Comparison of ENCODE assay signal across 7 cellular contexts in the genomic region with DNA sequence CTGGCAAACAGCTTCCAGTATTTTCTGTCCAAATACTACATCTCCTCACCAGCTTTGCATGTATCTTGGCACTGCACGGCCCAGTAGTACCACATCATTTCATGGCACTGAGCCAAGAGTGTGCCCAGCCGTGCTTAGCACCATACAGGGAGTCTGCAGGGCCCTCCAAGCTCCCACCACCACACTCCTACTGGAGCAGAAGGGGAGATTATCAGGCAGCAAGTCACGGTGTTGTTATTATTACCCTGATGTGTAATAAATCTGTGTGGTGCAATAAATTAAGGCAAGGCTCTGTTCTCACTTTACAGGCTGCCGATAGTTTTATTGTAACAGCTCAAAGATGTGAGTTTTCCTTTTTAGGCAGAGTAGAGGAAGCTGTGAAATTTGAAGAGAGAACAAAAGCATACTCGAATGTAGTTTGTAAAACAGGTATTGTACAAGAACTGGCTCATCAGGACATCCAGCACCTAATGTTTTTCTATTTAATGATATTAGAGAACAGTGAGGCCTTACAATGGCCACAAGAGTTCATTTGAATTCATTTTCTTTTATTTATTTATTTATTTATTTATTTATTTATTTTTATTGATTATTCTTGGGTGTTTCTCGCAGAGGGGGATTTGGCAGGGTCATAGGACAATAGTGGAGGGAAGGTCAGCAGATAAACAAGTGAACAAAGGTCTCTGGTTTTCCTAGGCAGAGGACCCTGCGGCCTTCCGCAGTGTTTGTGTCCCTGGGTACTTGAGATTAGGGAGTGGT. TPM values are rescaled to one million over a fixed set of nuclear protein-coding genes. Genes with fewer than 3 reads are reported as not detected.
DNase-seq lines count a peak whose midpoint lies in the region; ATAC-seq and TF ChIP-seq lines count a peak whose summit lies in the region.
"Not testable (repeated sequence)": the region's sequence is repeated elsewhere in the genome, so short reads cannot be mapped to it uniquely, and the experiment has no call there.

No MANE protein-coding gene starts in this region.

- not testable (repeated sequence) for H4K20me1 ChIP-seq in H9 (ENCODE audit: control insufficient read depth, insufficient read depth, insufficient read length)

- not testable (repeated sequence) for H2AFZ ChIP-seq in H9 (ENCODE audit: low read length)

- H3K4me3 ChIP-seq in right cardiac atrium (ENCODE audit: low read length) = not testable (repeated sequence)

- H3K27ac ChIP-seq in H9 (ENCODE audit: insufficient read length, low read depth, low read length); right cardiac atrium (ENCODE audit: low read length): not testable (repeated sequence)

- H3K9me3 ChIP-seq in H9 (ENCODE audit: control insufficient read depth, low read depth, low read length); right cardiac atrium (ENCODE audit: control insufficient read depth, low read length): not testable (repeated sequence)

- POLR2A ChIA-PET in activated naive CD8-positive, alpha-beta T cell treated with anti-CD3 and anti-CD28 coated beads, Interleukin-2, amount 10 ng/mL, durations not matched to agents 7 days and 5 days (lab: Charles Lee) = interaction anchor here (1.0 to 1.4 kb wide), 3 partner anchors 10 to 14 kb away, joined by 3 to 7 read pairs (median 5); a partner anchor contains a TSS

- H3K4me1 ChIP-seq in H9 (ENCODE audit: insufficient read depth, low read length); right cardiac atrium (ENCODE audit: control insufficient read depth, insufficient read depth, low read length): not testable (repeated sequence)

- DNase-seq in H9; activated naive CD8-positive, alpha-beta T cell treated with anti-CD3 and anti-CD28 coated beads, Interleukin-2, amount 10 ng/mL, durations not matched to agents 7 days and 5 days; natural killer cell treated with Interleukin-12 subunit alpha and Interleukin-12 subunit beta and Interleukin-15 and Interleukin-18, amount 100 ng/mL, for 72 hours (ENCODE audit: low spot score): not testable (repeated sequence)
- DNase-seq in NCI-H446 treated with DMSO at 0.1 percent for 48 hours (lab: John Stamatoyannopoulos, UW) (peak; percentile 49), right cardiac atrium (peak in 1 of 3 donors; percentile 52)
- DNase-seq in activated CD4-positive, alpha-beta T cell treated with anti-CD3 and anti-CD28 coated beads, Interleukin-2, amount 10 ng/mL, durations not matched to agents 24 days and 14 days = peak; percentile 58
- DNase-seq in stimulated activated naive CD4-positive, alpha-beta T cell (lab: John Stamatoyannopoulos, UW) = peak in 4 of 6 experiments; percentile 13 to 56 (median 26)

- not testable (repeated sequence) for H3K27ac Mint-ChIP-seq in H9
- H3K27ac Mint-ChIP-seq in activated CD4-positive, alpha-beta T cell treated with anti-CD3 and anti-CD28 coated beads, Interleukin-2, amount 10 ng/mL, durations not matched to agents 24 days and 14 days = peak overlapping the region; percentile 70
- H3K27ac Mint-ChIP-seq in activated naive CD8-positive, alpha-beta T cell treated with anti-CD3 and anti-CD28 coated beads, Interleukin-2, amount 10 ng/mL, durations not matched to agents 7 days and 5 days = peak overlapping the region; percentile 57
- H3K27ac Mint-ChIP-seq in natural killer cell treated with Interleukin-12 subunit alpha and Interleukin-12 subunit beta and Interleukin-15 and Interleukin-18, amount 100 ng/mL, for 72 hours = peak overlapping the region; percentile 46 to 56

- H3K4me2 ChIP-seq in H9 (ENCODE audit: insufficient read depth, insufficient read length, low read length) = not testable (repeated sequence)

- H2BK5ac ChIP-seq in H9 (ENCODE audit: insufficient read length, low read length) = not testable (repeated sequence)

- H3K14ac ChIP-seq in H9 (ENCODE audit: insufficient read depth, low read length) = not testable (repeated sequence)

- H3K79me1 ChIP-seq in H9 (ENCODE audit: insufficient read depth, low read depth, low read length, poor library complexity, severe bottlenecking) = not testable (repeated sequence)

- H3K79me2 ChIP-seq in H9 (ENCODE audit: insufficient read depth, low read length) = not testable (repeated sequence)

- not testable (repeated sequence) for H3K23ac ChIP-seq in H9 (ENCODE audit: insufficient read length, low read depth, low read length)

- peaks cover 0 to 15% (median 7%) of the 10 kb centered on the region in 3 experiments; a peak in 6 of 7 replicates for H3K36me3 Mint-ChIP-seq in H9 (ENCODE audit: insufficient read depth in 1 of 3, low read depth in 3 of 3)
- H3K36me3 Mint-ChIP-seq in activated CD4-positive, alpha-beta T cell treated with anti-CD3 and anti-CD28 coated beads, Interleukin-2, amount 10 ng/mL, durations not matched to agents 24 days and 14 days (ENCODE audit: low read depth) = peaks cover 35% of the 10 kb centered on the region
- H3K36me3 Mint-ChIP-seq in activated naive CD8-positive, alpha-beta T cell treated with anti-CD3 and anti-CD28 coated beads, Interleukin-2, amount 10 ng/mL, durations not matched to agents 7 days and 5 days; natural killer cell treated with Interleukin-12 subunit alpha and Interleukin-12 subunit beta and Interleukin-15 and Interleukin-18, amount 100 ng/mL, for 72 hours: not testable (repeated sequence)

- not testable (repeated sequence) for H3K56ac ChIP-seq in H9 (ENCODE audit: insufficient read length, low read depth, low read length)

- H2BK20ac ChIP-seq in H9 (ENCODE audit: low read depth, low read length, poor library complexity, severe bottlenecking) = not testable (repeated sequence)

- not testable (repeated sequence) for H4K91ac ChIP-seq in H9 (ENCODE audit: insufficient read length, low read depth, low read length)

- not testable (repeated sequence) for H3K27me3 Mint-ChIP-seq in H9 (ENCODE audit: low read depth); activated CD4-positive, alpha-beta T cell treated with anti-CD3 and anti-CD28 coated beads, Interleukin-2, amount 10 ng/mL, durations not matched to agents 24 days and 14 days; activated naive CD8-positive, alpha-beta T cell treated with anti-CD3 and anti-CD28 coated beads, Interleukin-2, amount 10 ng/mL, durations not matched to agents 7 days and 5 days; natural killer cell treated with Interleukin-12 subunit alpha and Interleukin-12 subunit beta and Interleukin-15 and Interleukin-18, amount 100 ng/mL, for 72 hours

- not testable (repeated sequence) for H3K9ac ChIP-seq in H9 (ENCODE audit: extremely low read depth, insufficient read length, low read length)

- H4K5ac ChIP-seq in H9 (ENCODE audit: insufficient read length, low read depth, low read length) = not testable (repeated sequence)

- H3K4me1 Mint-ChIP-seq in H9 = not testable (repeated sequence)
- H3K4me1 Mint-ChIP-seq in activated CD4-positive, alpha-beta T cell treated with anti-CD3 and anti-CD28 coated beads, Interleukin-2, amount 10 ng/mL, durations not matched to agents 24 days and 14 days = peaks cover 45% of the 10 kb centered on the region
- peaks cover 31% of the 10 kb centered on the region for H3K4me1 Mint-ChIP-seq in activated naive CD8-positive, alpha-beta T cell treated with anti-CD3 and anti-CD28 coated beads, Interleukin-2, amount 10 ng/mL, durations not matched to agents 7 days and 5 days
- H3K4me1 Mint-ChIP-seq in natural killer cell treated with Interleukin-12 subunit alpha and Interleukin-12 subunit beta and Interleukin-15 and Interleukin-18, amount 100 ng/mL, for 72 hours (ENCODE audit: low read depth in 2 of 2) = peaks cover 35 to 45% of the 10 kb centered on the region in 2 donors

- H3K9me3 Mint-ChIP-seq in H9 = peaks cover 14 to 20% of the 10 kb centered on the region in 2 experiments
- not testable (repeated sequence) for H3K9me3 Mint-ChIP-seq in activated CD4-positive, alpha-beta T cell treated with anti-CD3 and anti-CD28 coated beads, Interleukin-2, amount 10 ng/mL, durations not matched to agents 24 days and 14 days; activated naive CD8-positive, alpha-beta T cell treated with anti-CD3 and anti-CD28 coated beads, Interleukin-2, amount 10 ng/mL, durations not matched to agents 7 days and 5 days; natural killer cell treated with Interleukin-12 subunit alpha and Interleukin-12 subunit beta and Interleukin-15 and Interleukin-18, amount 100 ng/mL, for 72 hours

- TF ChIP-seq CTCF in H9 (conservative IDR thresholded peaks at IDR 0.05) = not testable (repeated sequence)

- not testable (repeated sequence) for H3K18ac ChIP-seq in H9 (ENCODE audit: insufficient read length, low read depth, low read length)

- not testable (repeated sequence) for H3K4ac ChIP-seq in H9 (ENCODE audit: low read depth, low read length)

- not testable (repeated sequence) for H3K23me2 ChIP-seq in H9 (ENCODE audit: insufficient read length, low read depth, low read length, poor library complexity, severe bottlenecking)

- not testable (repeated sequence) for H2AK5ac ChIP-seq in H9 (ENCODE audit: insufficient read length, low read length)

- H4K8ac ChIP-seq in H9 (replicated peaks; ENCODE audit: insufficient read length, low read depth, low read length) = not testable (repeated sequence)

- H2BK15ac ChIP-seq in H9 (ENCODE audit: low read depth, low read length) = peak overlapping the region; percentile 52; the same call in 1 of the 2 replicates

- not testable (repeated sequence) for H2BK12ac ChIP-seq in H9 (ENCODE audit: insufficient read length, low read depth, low read length)

- not testable (repeated sequence) for H3K4me3 Mint-ChIP-seq in H9; activated naive CD8-positive, alpha-beta T cell treated with anti-CD3 and anti-CD28 coated beads, Interleukin-2, amount 10 ng/mL, durations not matched to agents 7 days and 5 days; natural killer cell treated with Interleukin-12 subunit alpha and Interleukin-12 subunit beta and Interleukin-15 and Interleukin-18, amount 100 ng/mL, for 72 hours
- peak overlapping the region; percentile 12 for H3K4me3 Mint-ChIP-seq in activated CD4-positive, alpha-beta T cell treated with anti-CD3 and anti-CD28 coated beads, Interleukin-2, amount 10 ng/mL, durations not matched to agents 24 days and 14 days

- H2BK120ac ChIP-seq in H9 (ENCODE audit: low read depth, low read length, poor library complexity, severe bottlenecking) = not testable (repeated sequence)

- WGBS in H9 (ENCODE audit: extremely low coverage, insufficient read length, low lambda C conversion rate) = no CpG with 5 or more reads among the region's 8 CpGs
- 58% methylated on average over 6 of the region's 8 CpGs for WGBS in right cardiac atrium

- not testable (repeated sequence) for H3T11ph ChIP-seq in H9 (ENCODE audit: low read length)

- not testable (repeated sequence) for ATAC-seq in activated naive CD8-positive, alpha-beta T cell treated with anti-CD3 and anti-CD28 coated beads, Interleukin-2, amount 10 ng/mL, durations not matched to agents 7 days and 5 days (ENCODE audit: low read depth); natural killer cell treated with Interleukin-12 subunit alpha and Interleukin-12 subunit beta and Interleukin-15 and Interleukin-18, amount 100 ng/mL, for 72 hours
- peak; percentile 42 to 67 for ATAC-seq in right cardiac atrium

- intact Hi-C loops in activated CD4-positive, alpha-beta T cell treated with anti-CD3 and anti-CD28 coated beads, Interleukin-2, amount 10 ng/mL, durations not matched to agents 24 days and 14 days (cut with micrococcal nuclease); right cardiac atrium (cut with DNase I): not testable (repeated sequence)

- not testable (repeated sequence) for H3K27me3 ChIP-seq in H9 (ENCODE audit: insufficient read depth, low read length); right cardiac atrium (ENCODE audit: control insufficient read depth, insufficient read depth)

RNA-seq across cellular contexts. Expression of a gene that starts 13.0 kb away (rescaled TPM):
- 26.7 and 28.3 TPM in 2 replicates for total RNA-seq in H9 (2021)
- total RNA-seq in activated CD4-positive, alpha-beta T cell treated with anti-CD3 and anti-CD28 coated beads, Interleukin-2, amount 10 ng/mL, durations not matched to agents 24 days and 14 days = 306 and 307 TPM in 2 replicates
- 100 to 1,000 TPM; 134 to 139 TPM for total RNA-seq in activated naive CD8-positive, alpha-beta T cell treated with anti-CD3 and anti-CD28 coated beads, Interleukin-2, amount 10 ng/mL, durations not matched to agents 7 days and 5 days
- total RNA-seq in right cardiac atrium = 100 to 1,000 TPM; 104 to 128 (median 111) TPM
- polyA plus RNA-seq in right cardiac atrium = 110 TPM
- 100 to 1,000 TPM in 1 of 2 donors, 10 to 100 TPM in 1; 97.8 to 138 TPM for total RNA-seq in natural killer cell treated with Interleukin-12 subunit alpha and Interleukin-12 subunit beta and Interleukin-15 and Interleukin-18, amount 100 ng/mL, for 72 hours
